In the genomic region with DNA sequence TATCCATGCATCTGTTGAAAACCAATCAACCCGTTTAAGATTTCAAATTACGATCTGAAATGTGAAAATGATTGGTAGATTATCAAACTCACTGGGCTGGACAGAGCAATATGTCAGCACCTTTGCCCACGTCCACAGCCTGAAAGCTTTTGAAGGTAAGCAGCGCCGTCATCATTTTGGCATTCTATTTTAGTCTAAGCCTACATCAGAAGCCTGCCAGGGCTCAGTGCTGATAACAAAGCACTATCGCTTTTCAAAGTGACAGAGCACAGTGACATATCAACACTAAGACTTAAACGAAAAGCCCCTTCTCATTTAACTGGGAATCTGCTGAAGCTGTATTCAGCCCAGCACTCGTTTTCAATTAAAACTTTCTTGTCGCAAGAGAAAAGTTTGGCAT, we compare ENCODE assay signal across 14 cellular contexts.
A peak's percentile ranks its signal among the peaks of the same experiment; 100 is the strongest.
DNase-seq lines count a peak whose midpoint lies in the region; ATAC-seq and TF ChIP-seq lines count a peak whose summit lies in the region.
"Had no signal": no experiment of that assay in that cellular context is flagged by ENCODE, and none has a peak within 500 bp of the region (broad histone marks: within the 10 kb centered on the region; RNA-seq: fewer than 3 reads in every experiment).

No MANE protein-coding gene starts in this region.

- H3K23me2 ChIP-seq in H9 (ENCODE audit: insufficient read length, low read depth, low read length, poor library complexity, severe bottlenecking) = no peaks in the 10 kb centered on the region

- no CpG with 5 or more reads among the region's 9 CpGs for WGBS in H9 (ENCODE audit: extremely low coverage, insufficient read length, low lambda C conversion rate)
- WGBS in mesendoderm (ENCODE audit: extremely low coverage, insufficient coverage, low lambda C conversion rate) = no CpG with 5 or more reads among the region's 9 CpGs
- 21% methylated on average over 9 of the region's 9 CpGs for WGBS in smooth muscle cell (ENCODE audit: low lambda C conversion rate)
- WGBS in SK-N-SH (ENCODE audit: low lambda C conversion rate) = 59% methylated on average over 9 of the region's 9 CpGs

- H4K20me1 ChIP-seq in H9 (ENCODE audit: control insufficient read depth, insufficient read depth, insufficient read length) (no peaks in the 10 kb centered on the region), smooth muscle cell (ENCODE audit: low read depth) (no peaks in the 10 kb centered on the region), SK-N-SH (ENCODE audit: insufficient read depth) (no peaks in the 10 kb centered on the region)

- no peak overlapping the region for H3K4ac ChIP-seq in H9 (ENCODE audit: low read depth, low read length)
- H3K4ac ChIP-seq in mesendoderm (ENCODE audit: low read depth, low read length) = no peak overlapping the region

- no peaks in the 10 kb centered on the region for H3K9me3 Mint-ChIP-seq in H9

- H2BK120ac ChIP-seq in H9 (ENCODE audit: low read depth, low read length, poor library complexity, severe bottlenecking) (no peak overlapping the region), mesendoderm (ENCODE audit: low read depth, low read length) (no peak overlapping the region)

- H3K27me3 ChIP-seq in H9 (ENCODE audit: insufficient read depth, low read length) = no peaks in the 10 kb centered on the region
- no peaks in the 10 kb centered on the region for H3K27me3 ChIP-seq in mesendoderm (ENCODE audit: insufficient read depth, low read length, poor library complexity)
- H3K27me3 ChIP-seq in smooth muscle cell (ENCODE audit: low read depth) = no peaks in the 10 kb centered on the region
- H3K27me3 ChIP-seq in SK-N-SH (ENCODE audit: insufficient read depth) = no peaks in the 10 kb centered on the region
- H3K27me3 ChIP-seq: BE2C had no signal

- no peaks in the 10 kb centered on the region for H3K9me2 ChIP-seq in SK-N-SH

- H2AK5ac ChIP-seq in H9 (ENCODE audit: insufficient read length, low read length) = no peak overlapping the region
- no peak overlapping the region for H2AK5ac ChIP-seq in mesendoderm (ENCODE audit: low read length)

- peaks cover 18 to 21% of the 10 kb centered on the region in 2 experiments for H3K4me1 Mint-ChIP-seq in H9
- H3K4me1 Mint-ChIP-seq: CD4-positive, alpha-beta memory T cell had no signal

- H3K79me2 ChIP-seq in H9 (ENCODE audit: insufficient read depth, low read length) (no peaks in the 10 kb centered on the region), mesendoderm (ENCODE audit: control insufficient read depth, insufficient read depth, low read length) (no peaks in the 10 kb centered on the region), smooth muscle cell (ENCODE audit: low read depth) (no peaks in the 10 kb centered on the region), SK-N-SH (ENCODE audit: insufficient read depth) (no peaks in the 10 kb centered on the region)

- H3K9me3 ChIP-seq in H9 (ENCODE audit: control insufficient read depth, low read depth, low read length) (no peaks in the 10 kb centered on the region), smooth muscle cell (replicated peaks; ENCODE audit: low read depth) (no peaks in the 10 kb centered on the region), SK-N-SH (no peaks in the 10 kb centered on the region)
- H3K9me3 ChIP-seq: A549, BE2C had no signal

- H2AFZ ChIP-seq in H9 (ENCODE audit: low read length) = no peak overlapping the region
- no peak overlapping the region for H2AFZ ChIP-seq in smooth muscle cell (ENCODE audit: low read depth)
- H2AFZ ChIP-seq in SK-N-SH (ENCODE audit: low read depth) = no peak overlapping the region

- H2BK5ac ChIP-seq in H9 (ENCODE audit: insufficient read length, low read length) (no peak overlapping the region), mesendoderm (ENCODE audit: low read length) (no peak overlapping the region)

- no peak for TF ChIP-seq EP300 in SK-N-SH (IDR thresholded peaks at IDR 0.05; ENCODE audit: borderline replicate concordance in 1 of 2, low read depth in 1 of 2, low read length in 1 of 2)

- H2BK12ac ChIP-seq in H9 (ENCODE audit: insufficient read length, low read depth, low read length) = no peak overlapping the region

- no peak overlapping the region for H3T11ph ChIP-seq in H9 (ENCODE audit: low read length)

- TF ChIP-seq CTCF in H9 (conservative IDR thresholded peaks at IDR 0.05) (no peak), smooth muscle cell (IDR thresholded peaks at IDR 0.05; ENCODE audit: borderline replicate concordance, insufficient read depth, poor library complexity, severe bottlenecking) (no peak), SK-N-SH (IDR thresholded peaks at IDR 0.05) (no peak)

- H3K23ac ChIP-seq in H9 (ENCODE audit: insufficient read length, low read depth, low read length) = no peak overlapping the region
- no peak overlapping the region for H3K23ac ChIP-seq in mesendoderm (ENCODE audit: low read length)

- POLR2A ChIA-PET in SK-N-SH (lab: Yijun Ruan, JAX) = no interaction called here

- no peak overlapping the region for H4K8ac ChIP-seq in H9 (replicated peaks; ENCODE audit: insufficient read length, low read depth, low read length)
- H4K8ac ChIP-seq in mesendoderm (ENCODE audit: low read depth, low read length) = no peak overlapping the region

- no peak overlapping the region for H2BK20ac ChIP-seq in H9 (ENCODE audit: low read depth, low read length, poor library complexity, severe bottlenecking)

- H3K14ac ChIP-seq in H9 (ENCODE audit: insufficient read depth, low read length) = no peak overlapping the region

- CTCF ChIA-PET in SK-N-SH (lab: Yijun Ruan, JAX) = no interaction called here

- no peak overlapping the region for H4K5ac ChIP-seq in H9 (ENCODE audit: insufficient read length, low read depth, low read length)
- no peak overlapping the region for H4K5ac ChIP-seq in mesendoderm (ENCODE audit: low read length)

- H3K4me1 ChIP-seq in H9 (ENCODE audit: insufficient read depth, low read length) = peaks cover 2% of the 10 kb centered on the region; the same call in 1 of the 2 replicates
- no peaks in the 10 kb centered on the region for H3K4me1 ChIP-seq in mesendoderm (ENCODE audit: control insufficient read depth, low read depth, low read length)
- H3K4me1 ChIP-seq in smooth muscle cell (ENCODE audit: low read depth) = no peaks in the 10 kb centered on the region
- no peaks in the 10 kb centered on the region for H3K4me1 ChIP-seq in SK-N-SH (ENCODE audit: control insufficient read depth in 1 of 2, insufficient read depth in 2 of 2, low read depth in 1 of 2, low read length in 1 of 2)
- H3K4me1 ChIP-seq: A549, BE2C had no signal

- H2BK15ac ChIP-seq in H9 (ENCODE audit: low read depth, low read length) (no peak overlapping the region), mesendoderm (replicated peaks; ENCODE audit: low read depth) (no peak overlapping the region)

- H3K18ac ChIP-seq in H9 (ENCODE audit: insufficient read length, low read depth, low read length) = no peak overlapping the region
- no peak overlapping the region for H3K18ac ChIP-seq in mesendoderm (ENCODE audit: low read length)

- H3K27ac ChIP-seq in H9 (ENCODE audit: insufficient read length, low read depth, low read length) = peak overlapping the region; percentile 2
- no peak overlapping the region for H3K27ac ChIP-seq in mesendoderm (ENCODE audit: low read depth, low read length)
- no peak overlapping the region for H3K27ac ChIP-seq in smooth muscle cell (ENCODE audit: low read depth)
- no peak overlapping the region for H3K27ac ChIP-seq in SK-N-SH (ENCODE audit: low read depth in 2 of 2, low read length in 1 of 2)
- H3K27ac ChIP-seq: A549, C4-2B had no signal

- TF ChIP-seq RAD21 in SK-N-SH (IDR thresholded peaks at IDR 0.05; ENCODE audit: low read length) = no peak

- no peak overlapping the region for H3K4me2 ChIP-seq in H9 (ENCODE audit: insufficient read depth, insufficient read length, low read length)
- H3K4me2 ChIP-seq in mesendoderm (ENCODE audit: low read length) = no peak overlapping the region
- peak overlapping the region; percentile 13 for H3K4me2 ChIP-seq in smooth muscle cell
- H3K4me2 ChIP-seq in SK-N-SH = no peak overlapping the region
- H3K4me2 ChIP-seq: A549 had no signal

- no peaks in the 10 kb centered on the region for H3K79me1 ChIP-seq in H9 (ENCODE audit: insufficient read depth, low read depth, low read length, poor library complexity, severe bottlenecking)
- no peaks in the 10 kb centered on the region for H3K79me1 ChIP-seq in mesendoderm (ENCODE audit: low read length)

- H4K91ac ChIP-seq in H9 (ENCODE audit: insufficient read length, low read depth, low read length) = no peak overlapping the region

- DNase-seq in H9 (no peak), astrocyte of the hippocampus (ENCODE audit: low read depth, low spot score) (peak; percentile 4), mesendoderm (peak; percentile 24), smooth muscle cell (lab: John Stamatoyannopoulos, UW; ENCODE audit: unreplicated experiment) (no peak), NCI-H2107 treated with DMSO at 0.1 percent for 48 hours (lab: John Stamatoyannopoulos, UW; ENCODE audit: unreplicated experiment) (no peak), SK-N-SH (no peak)
- DNase-seq: BE2C; CD4-positive, alpha-beta memory T cell; DMS79; GDM1 had no signal

- H3K56ac ChIP-seq in H9 (ENCODE audit: insufficient read length, low read depth, low read length) (no peak overlapping the region), mesendoderm (ENCODE audit: low read length) (no peak overlapping the region)

- no peaks in the 10 kb centered on the region for H3K27me3 Mint-ChIP-seq in H9 (ENCODE audit: low read depth)
- H3K27me3 Mint-ChIP-seq: CD4-positive, alpha-beta memory T cell had no signal

- H3K4me3 ChIP-seq in mesendoderm (ENCODE audit: low read length) (no peak overlapping the region), smooth muscle cell (no peak overlapping the region), SK-N-SH (ENCODE audit: low read depth in 2 of 2, low read length in 1 of 2) (no peak overlapping the region)
- H3K4me3 ChIP-seq: A549 had no signal

- H3K27ac Mint-ChIP-seq in H9 = no peak overlapping the region; a peak in 1 of 7 replicates
- H3K27ac Mint-ChIP-seq: CD4-positive, alpha-beta memory T cell had no signal

- H3K9ac ChIP-seq in H9 (ENCODE audit: extremely low read depth, insufficient read length, low read length) (no peak overlapping the region), mesendoderm (ENCODE audit: low read length) (no peak overlapping the region), smooth muscle cell (ENCODE audit: low read depth) (no peak overlapping the region), SK-N-SH (no peak overlapping the region)

- H3F3A ChIP-seq in smooth muscle cell (ENCODE audit: low read depth) (no peaks in the 10 kb centered on the region), SK-N-SH (replicated peaks; ENCODE audit: insufficient read depth) (no peaks in the 10 kb centered on the region)

- no peaks in the 10 kb centered on the region for H3K36me3 Mint-ChIP-seq in H9 (ENCODE audit: insufficient read depth in 1 of 3, low read depth in 3 of 3)
- H3K36me3 Mint-ChIP-seq: CD4-positive, alpha-beta memory T cell had no signal

- H3K36me3 ChIP-seq in mesendoderm (ENCODE audit: control insufficient read depth, insufficient read depth, low read length) = no peaks in the 10 kb centered on the region
- H3K36me3 ChIP-seq in smooth muscle cell (ENCODE audit: low read depth) = no peaks in the 10 kb centered on the region
- no peaks in the 10 kb centered on the region for H3K36me3 ChIP-seq in SK-N-SH (replicated peaks in 1 of 2; ENCODE audit: control insufficient read depth in 1 of 2, insufficient read depth in 2 of 2, low read length in 1 of 2)
- H3K36me3 ChIP-seq: BE2C had no signal

- no peak for ATAC-seq in HG03045 (IDR thresholded peaks at IDR 0.05; ENCODE audit: unreplicated experiment)
- ATAC-seq: A549, HepG2 had no signal

- no peak overlapping the region for H3K4me3 Mint-ChIP-seq in H9
- H3K4me3 Mint-ChIP-seq: CD4-positive, alpha-beta memory T cell had no signal

Comparison
In these comparisons a context has a peak if more than half of its experiments do, and no peak if none do; other contexts are left out.
1. DNase-seq: peak in astrocyte of the hippocampus (single experiment) and mesendoderm (single experiment); none in H9 (single experiment), smooth muscle cell (single experiment), NCI-H2107 treated with DMSO at 0.1 percent for 48 hours (single experiment) and SK-N-SH (single experiment).